31 cellular contexts compared by ENCODE assay signal in genomic region chr12:64907097-64907496, GRCh38.
"Had no signal": no experiment of that assay in that cellular context is flagged by ENCODE, and none has a peak within 500 bp of the region (broad histone marks: within the 10 kb centered on the region; RNA-seq: fewer than 3 reads in every experiment).

No MANE protein-coding gene starts in this region.

- H3K36me3 Mint-ChIP-seq: naive thymus-derived CD4-positive, alpha-beta T cell; natural killer cell treated with Interleukin-12 subunit alpha and Interleukin-12 subunit beta and Interleukin-15 and Interleukin-18, amount 100 ng/mL, for 72 hours; neural progenitor cell; stimulated activated memory B cell treated with anti-CD40 and anti-IgM and Interleukin-4, amounts not matched to agents 10 μg/mL and 1 μg/mL and 100 μg/mL, for 72 hours; type B pancreatic cell had no signal

- H3K79me2 ChIP-seq: parathyroid adenoma had no signal

- H3K9me3 Mint-ChIP-seq: naive thymus-derived CD4-positive, alpha-beta T cell; natural killer cell treated with Interleukin-12 subunit alpha and Interleukin-12 subunit beta and Interleukin-15 and Interleukin-18, amount 100 ng/mL, for 72 hours; neural progenitor cell; stimulated activated memory B cell treated with anti-CD40 and anti-IgM and Interleukin-4, amounts not matched to agents 10 μg/mL and 1 μg/mL and 100 μg/mL, for 72 hours; stimulated activated naive CD8-positive, alpha-beta T cell treated with anti-CD3 and anti-CD28 coated beads, Interleukin-15, amount 100 ng/mL, for 72 hours; type B pancreatic cell had no signal

- H3K4me1 ChIP-seq: neural progenitor cell, parathyroid adenoma, psoas muscle, spleen, suprapubic skin, testis, transverse colon, upper lobe of right lung, uterus had no signal

- H3K27ac ChIP-seq: neural progenitor cell, ovary, parathyroid adenoma, psoas muscle, skin epidermis, spleen, suprapubic skin, testis, tibial artery, transverse colon, upper lobe of right lung, uterus had no signal

- H3K9me3 ChIP-seq: ovary, psoas muscle, spleen, suprapubic skin, testis, tibial artery, transverse colon, upper lobe of right lung, uterus had no signal

- H3K9ac ChIP-seq: neural progenitor cell, parathyroid adenoma had no signal

- H3K36me3 ChIP-seq: neural progenitor cell, ovary, spleen, suprapubic skin, tibial artery, transverse colon, upper lobe of right lung, uterus had no signal

- H2AFZ ChIP-seq: neural progenitor cell, parathyroid adenoma had no signal

- DNase-seq: naive thymus-derived CD4-positive, alpha-beta T cell; occipital lobe; ovary; posterior cingulate gyrus; psoas muscle; right cardiac atrium; spleen; stimulated activated CD4-positive, alpha-beta T cell treated with anti-CD3 and anti-CD28 coated beads, Interleukin-12 subunit alpha, Interleukin-12 subunit beta, amount 100 ng/mL, for 4 hours; stimulated activated CD4-positive, alpha-beta T cell treated with anti-CD3 and anti-CD28 coated beads, Interleukin-1b, Interleukin-23, amount 100 ng/mL, for 48 hours; stimulated activated CD4-positive, alpha-beta T cell treated with anti-CD3 and anti-CD28 coated beads, Interleukin-4, amount 100 ng/mL, for 1 hour; stimulated activated CD4-positive, alpha-beta T cell treated with anti-CD3 and anti-CD28 coated beads, Interleukin-4, amount 100 ng/mL, for 4 hours; stimulated activated CD8-positive, alpha-beta memory T cell treated with anti-CD3 and anti-CD28 coated beads, Interleukin-4, amount 100 ng/mL, for 48 hours; stimulated activated naive CD4-positive, alpha-beta T cell; stimulated activated naive CD8-positive, alpha-beta T cell treated with anti-CD3 and anti-CD28 coated beads, Interleukin-15, amount 100 ng/mL, for 72 hours; stimulated activated naive CD8-positive, alpha-beta T cell treated with anti-CD3 and anti-CD28 coated beads, Interleukin-15, Interleukin-2, amounts not matched to agents 100 U/mL and 50 U/mL, for 24 hours; substantia nigra; testis; tibial artery; transverse colon; upper lobe of right lung; uterus had no signal

- H3K4me3 Mint-ChIP-seq: naive thymus-derived CD4-positive, alpha-beta T cell; natural killer cell treated with Interleukin-12 subunit alpha and Interleukin-12 subunit beta and Interleukin-15 and Interleukin-18, amount 100 ng/mL, for 72 hours; neural progenitor cell; stimulated activated memory B cell treated with anti-CD40 and anti-IgM and Interleukin-4, amounts not matched to agents 10 μg/mL and 1 μg/mL and 100 μg/mL, for 72 hours; stimulated activated naive CD8-positive, alpha-beta T cell treated with anti-CD3 and anti-CD28 coated beads, Interleukin-15, amount 100 ng/mL, for 72 hours; type B pancreatic cell had no signal

- H3K27me3 ChIP-seq: neural progenitor cell, ovary, suprapubic skin, testis, tibial artery, transverse colon, upper lobe of right lung, uterus had no signal

- ATAC-seq: naive thymus-derived CD4-positive, alpha-beta T cell; natural killer cell treated with Interleukin-12 subunit alpha and Interleukin-12 subunit beta and Interleukin-15 and Interleukin-18, amount 100 ng/mL, for 72 hours; psoas muscle; right cardiac atrium; sciatic nerve; stimulated activated memory B cell treated with anti-CD40 and anti-IgM and Interleukin-4, amounts not matched to agents 10 μg/mL and 1 μg/mL and 100 μg/mL, for 72 hours; stimulated activated naive CD8-positive, alpha-beta T cell treated with anti-CD3 and anti-CD28 coated beads, Interleukin-15, amount 100 ng/mL, for 72 hours; stimulated activated naive CD8-positive, alpha-beta T cell treated with anti-CD3 and anti-CD28 coated beads, Interleukin-15, Interleukin-2, amounts not matched to agents 100 U/mL and 50 U/mL, for 24 hours; upper lobe of right lung had no signal

- H3K4me3 ChIP-seq: neural progenitor cell, ovary, psoas muscle, skin epidermis, smooth muscle cell, spleen, suprapubic skin, testis, tibial artery, transverse colon, upper lobe of right lung, uterus had no signal

- H3K27ac Mint-ChIP-seq: naive thymus-derived CD4-positive, alpha-beta T cell; natural killer cell treated with Interleukin-12 subunit alpha and Interleukin-12 subunit beta and Interleukin-15 and Interleukin-18, amount 100 ng/mL, for 72 hours; neural progenitor cell; progenitor cell of endocrine pancreas; stimulated activated memory B cell treated with anti-CD40 and anti-IgM and Interleukin-4, amounts not matched to agents 10 μg/mL and 1 μg/mL and 100 μg/mL, for 72 hours; stimulated activated naive CD8-positive, alpha-beta T cell treated with anti-CD3 and anti-CD28 coated beads, Interleukin-15, amount 100 ng/mL, for 72 hours; type B pancreatic cell had no signal

- H3K4me2 ChIP-seq: neural progenitor cell, smooth muscle cell had no signal

- H3K4me1 Mint-ChIP-seq: naive thymus-derived CD4-positive, alpha-beta T cell; neural progenitor cell; stimulated activated memory B cell treated with anti-CD40 and anti-IgM and Interleukin-4, amounts not matched to agents 10 μg/mL and 1 μg/mL and 100 μg/mL, for 72 hours; stimulated activated naive CD8-positive, alpha-beta T cell treated with anti-CD3 and anti-CD28 coated beads, Interleukin-15, amount 100 ng/mL, for 72 hours had no signal
